In the genomic region with DNA sequence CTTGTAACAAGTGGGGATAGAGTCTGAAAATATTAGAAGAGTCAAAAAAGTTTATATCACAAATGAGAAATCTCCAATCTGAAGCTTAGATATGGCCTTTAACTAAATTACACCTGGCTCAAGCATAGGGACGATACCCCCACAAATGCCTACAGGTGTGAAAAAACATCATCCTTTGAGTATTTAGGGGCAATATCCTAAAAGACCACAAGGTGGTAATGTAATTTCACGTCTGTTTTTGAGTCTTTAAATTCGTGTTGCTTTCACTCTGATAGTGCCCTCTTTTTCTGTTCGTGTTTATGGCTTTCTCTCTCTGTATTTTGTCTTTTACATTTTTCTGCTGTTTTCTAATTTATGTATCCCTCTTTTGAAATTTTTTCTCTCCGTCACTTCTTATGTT, we compare ENCODE assay signal across 8 cellular contexts.
DNase-seq lines count a peak whose midpoint lies in the region; ATAC-seq and TF ChIP-seq lines count a peak whose summit lies in the region.

No MANE protein-coding gene starts in this region.

- CTCF ChIA-PET in activated CD4-positive, alpha-beta T cell treated with anti-CD3 and anti-CD28 coated beads for 36 hours (lab: Charles Lee): interaction anchor here (0.8 to 1.3 kb wide), 2 partner anchors 47 to 171 kb away, joined by 3 to 4 read pairs; no protein-coding TSS in a partner anchor

- H3K4me3 ChIP-seq in prostate gland: no peak overlapping the region

- intact Hi-C loops in prostate gland (cut with DNase I): no loop called here
- intact Hi-C loops in activated CD4-positive, alpha-beta T cell treated with anti-CD3 and anti-CD28 coated beads for 36 hours (cut with DNase I, micrococcal nuclease): no loop called here

- no peak overlapping the region for H3K27ac Mint-ChIP-seq in activated CD4-positive, alpha-beta T cell treated with anti-CD3 and anti-CD28 coated beads for 36 hours

- DNase-seq in NCI-H2107 (lab: John Stamatoyannopoulos, UW) (peak; percentile 12), dermis microvascular lymphatic vessel endothelial cell (ENCODE audit: low read depth in 2 of 2) (peak; percentile 16 to 18), prostate gland (ENCODE audit: low spot score) (no peak), DMS153 (lab: John Stamatoyannopoulos, UW) (no peak)
- no peak for DNase-seq in activated CD4-positive, alpha-beta T cell treated with anti-CD3 and anti-CD28 coated beads for 36 hours

- H3K27me3 ChIP-seq in prostate gland (replicated peaks; ENCODE audit: insufficient read depth): no peaks in the 10 kb centered on the region

- H3K27me3 Mint-ChIP-seq in activated CD4-positive, alpha-beta T cell treated with anti-CD3 and anti-CD28 coated beads for 36 hours: no peaks in the 10 kb centered on the region

- no peak overlapping the region for H3K27ac ChIP-seq in prostate gland

- H3K36me3 ChIP-seq in prostate gland: no peaks in the 10 kb centered on the region

- POLR2A ChIA-PET in activated CD4-positive, alpha-beta T cell treated with anti-CD3 and anti-CD28 coated beads for 36 hours (lab: Charles Lee): no interaction called here

- H3K4me1 Mint-ChIP-seq in activated CD4-positive, alpha-beta T cell treated with anti-CD3 and anti-CD28 coated beads for 36 hours: peaks cover 2% of the 10 kb centered on the region

- no peak overlapping the region for H3K4me3 Mint-ChIP-seq in activated CD4-positive, alpha-beta T cell treated with anti-CD3 and anti-CD28 coated beads for 36 hours

- no peaks in the 10 kb centered on the region for H3K4me1 ChIP-seq in prostate gland (replicated peaks)

- no peak for TF ChIP-seq POLR2A in prostate gland (IDR thresholded peaks at IDR 0.05)

- H3K36me3 Mint-ChIP-seq in activated CD4-positive, alpha-beta T cell treated with anti-CD3 and anti-CD28 coated beads for 36 hours (ENCODE audit: low read depth): no peaks in the 10 kb centered on the region

- H3K9me3 Mint-ChIP-seq in activated CD4-positive, alpha-beta T cell treated with anti-CD3 and anti-CD28 coated beads for 36 hours (ENCODE audit: low read depth): no peaks in the 10 kb centered on the region

- TF ChIP-seq CTCF in GM12873 (IDR thresholded peaks at IDR 0.05; ENCODE audit: insufficient read depth, low read depth, low read length, missing control alignments) (peak; percentile 58), prostate gland (IDR thresholded peaks at IDR 0.05) (peak in 3 of 4 experiments; percentile 47 to 49 (median 48))

- ATAC-seq in HG02610 (IDR thresholded peaks at IDR 0.05; ENCODE audit: unreplicated experiment) (peak; percentile 50), HG03025 (IDR thresholded peaks at IDR 0.05; ENCODE audit: low FRiP score, unreplicated experiment) (no peak)
- ATAC-seq in activated CD4-positive, alpha-beta T cell treated with anti-CD3 and anti-CD28 coated beads for 36 hours: no peak

- WGBS in prostate gland: 18% methylated on average over 5 of the region's 5 CpGs

- H3K9me3 ChIP-seq in prostate gland: no peaks in the 10 kb centered on the region

Comparison
In these comparisons a context has a peak if more than half of its experiments do, and no peak if none do; other contexts are left out.
1. DNase-seq: peak in NCI-H2107 (single experiment) and dermis microvascular lymphatic vessel endothelial cell (2 of 2); none in prostate gland (single experiment), DMS153 (single experiment) and activated CD4-positive, alpha-beta T cell treated with anti-CD3 and anti-CD28 coated beads for 36 hours (single experiment).